In the genomic region with DNA sequence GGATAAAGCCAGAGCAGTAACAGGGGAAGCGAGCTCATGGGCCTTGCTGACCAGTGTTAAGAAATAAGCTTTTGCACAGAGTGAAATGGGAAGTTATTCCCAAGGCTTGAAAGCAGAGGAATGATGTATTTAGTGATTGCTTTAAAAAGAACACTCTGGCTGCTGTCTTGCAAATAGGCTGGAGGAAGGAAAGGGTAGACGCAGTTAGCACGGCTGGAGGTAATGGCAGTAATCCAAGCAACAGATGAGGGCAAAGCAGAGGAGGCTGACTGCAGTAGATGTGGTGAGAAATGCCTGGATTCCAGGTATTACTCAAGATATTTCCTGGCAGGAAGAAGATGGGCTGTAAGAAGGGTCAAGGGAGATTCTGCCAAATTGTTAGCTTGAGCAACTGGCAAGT, we compare ENCODE assay signal across 23 cellular contexts.
DNase-seq lines count a peak whose midpoint lies in the region; ATAC-seq and TF ChIP-seq lines count a peak whose summit lies in the region.
"Had no signal": no experiment of that assay in that cellular context is flagged by ENCODE, and none has a peak within 500 bp of the region (broad histone marks: within the 10 kb centered on the region; RNA-seq: fewer than 3 reads in every experiment).

No MANE protein-coding gene starts in this region.

- H3K4me1 ChIP-seq in fibroblast of lung (ENCODE audit: control insufficient read depth, extremely low read depth, insufficient read depth, low read length): no peaks in the 10 kb centered on the region
- H3K4me1 ChIP-seq: Caco-2 had no signal

- H3K27ac ChIP-seq in fibroblast of lung (ENCODE audit: insufficient read depth, low read length) (no peak overlapping the region), caudate nucleus (ENCODE audit: low read depth, low read length) (no peak overlapping the region)
- H3K27ac ChIP-seq: SK-N-MC had no signal

- no peak overlapping the region for H2AFZ ChIP-seq in fibroblast of lung (ENCODE audit: low read length)

- no peaks in the 10 kb centered on the region for H4K20me1 ChIP-seq in fibroblast of lung (ENCODE audit: control insufficient read depth, extremely low read depth, insufficient read depth, low read length)

- H3K9ac ChIP-seq in fibroblast of lung (ENCODE audit: insufficient read depth, low read length): no peak overlapping the region

- no peaks in the 10 kb centered on the region for H3K27me3 ChIP-seq in fibroblast of lung (ENCODE audit: control insufficient read depth, insufficient read depth, low read length)
- H3K27me3 ChIP-seq: MG63 had no signal

- H3K79me2 ChIP-seq in fibroblast of lung (ENCODE audit: control insufficient read depth, insufficient read depth, low read length): no peaks in the 10 kb centered on the region

- no peak overlapping the region for H3K4me2 ChIP-seq in fibroblast of lung (ENCODE audit: extremely low read depth, insufficient read depth, low read length)

- no peak for TF ChIP-seq CTCF in fibroblast of lung (conservative IDR thresholded peaks at IDR 0.05 in 1 of 2, IDR thresholded peaks at IDR 0.05 in 1 of 2; ENCODE audit: low read depth in 1 of 2, low read length in 2 of 2)

- H3K36me3 ChIP-seq in fibroblast of lung (ENCODE audit: control insufficient read depth, insufficient read depth, low read length): no peaks in the 10 kb centered on the region
- H3K36me3 ChIP-seq: MG63 had no signal

- ATAC-seq in HG02885 (IDR thresholded peaks at IDR 0.05; ENCODE audit: poor library complexity, unreplicated experiment): no peak
- ATAC-seq: GM12878, HCT116, K562, Panc1 had no signal

- peak; percentile 4 for DNase-seq in M059J (ENCODE audit: low read depth)
- DNase-seq in astrocyte of the hippocampus (ENCODE audit: low read depth, low spot score): peak; percentile 32
- peak; percentile 9 to 78 for DNase-seq in fibroblast of lung (ENCODE audit: low read depth in 2 of 2)
- no peak for DNase-seq in NCI-H345 (lab: John Stamatoyannopoulos, UW)
- DNase-seq in NCI-H82 treated with DMSO at 0.1 percent for 48 hours (lab: John Stamatoyannopoulos, UW; ENCODE audit: unreplicated experiment): no peak
- DNase-seq in caudate nucleus (lab: John Stamatoyannopoulos, UW): no peak
- DNase-seq: C1 segment of cervical spinal cord; Caco-2; CD4-positive, alpha-beta memory T cell; GDM1; Kasumi-1; MG63; NCI-H2029; NCI-H446 treated with DMSO at 0.1 percent for 48 hours; NCI-H526; NCI-H82; SIG-M5 had no signal

- H3K4me3 ChIP-seq in fibroblast of lung (replicated peaks in 1 of 4; ENCODE audit: control extremely low read depth in 1 of 4, insufficient read depth in 1 of 4, low read depth in 3 of 4, low read length in 4 of 4): no peak overlapping the region
- H3K4me3 ChIP-seq: GM12878, K562, MG63, SK-N-MC had no signal

- H3K9me3 ChIP-seq in fibroblast of lung (ENCODE audit: control insufficient read depth, insufficient read depth, low read depth, low read length): no peaks in the 10 kb centered on the region
- H3K9me3 ChIP-seq: Caco-2, MG63 had no signal

Comparison
In these comparisons a context has a peak if more than half of its experiments do, and no peak if none do; other contexts are left out.
1. DNase-seq: peak in M059J (single experiment), astrocyte of the hippocampus (single experiment) and fibroblast of lung (2 of 2); none in NCI-H345 (single experiment), NCI-H82 treated with DMSO at 0.1 percent for 48 hours (single experiment) and caudate nucleus (0 of 61).